Comparison of ENCODE assay signal across 8 cellular contexts in genomic region chr19:18000981-18001836, GRCh38. TPM values are rescaled to one million over a fixed set of nuclear protein-coding genes. Genes with fewer than 3 reads are reported as not detected.
DNase-seq lines count a peak whose midpoint lies in the region; ATAC-seq and TF ChIP-seq lines count a peak whose summit lies in the region.

No MANE protein-coding gene starts in this region.

- peak; percentile 59 for ATAC-seq in GM21447 (IDR thresholded peaks at IDR 0.05; ENCODE audit: unreplicated experiment)
- ATAC-seq in activated naive CD8-positive, alpha-beta T cell treated with anti-CD3 and anti-CD28 coated beads, Interleukin-2, amount 50 U/mL, for 24 hours = peak; percentile 86
- ATAC-seq in heart left ventricle = peak; percentile 59 to 88 (median 86)

- intact Hi-C loops in Calu3 (cut with micrococcal nuclease; ENCODE audit: unreplicated experiment) = no loop called here
- intact Hi-C loops in heart left ventricle (cut with DNase I) = loop anchor here in 1 of 10 donors (10.0 kb wide), 1 partner anchor 154 kb away; the partner anchor contains the start of gene PIK3R2

- H3K4me3 ChIP-seq in LNCaP clone FGC (ENCODE audit: low read depth, low read length) (peak overlapping the region; percentile 61), heart left ventricle (peak overlapping the region; percentile 45 to 88 (median 82))

- H3K9me3 Mint-ChIP-seq in Calu3 (ENCODE audit: low read depth, unreplicated experiment) = no peaks in the 10 kb centered on the region
- no peaks in the 10 kb centered on the region for H3K9me3 Mint-ChIP-seq in activated naive CD8-positive, alpha-beta T cell treated with anti-CD3 and anti-CD28 coated beads, Interleukin-2, amount 50 U/mL, for 24 hours
- H3K9me3 Mint-ChIP-seq in progenitor cell of endocrine pancreas (ENCODE audit: low read depth) = no peaks in the 10 kb centered on the region

- peak overlapping the region; percentile 77 to 94 (median 90) for H3K27ac ChIP-seq in heart left ventricle

- H3K4me3 Mint-ChIP-seq in Calu3 (ENCODE audit: low read depth, unreplicated experiment) = peak overlapping the region; percentile 65
- peak overlapping the region; percentile 88 for H3K4me3 Mint-ChIP-seq in activated naive CD8-positive, alpha-beta T cell treated with anti-CD3 and anti-CD28 coated beads, Interleukin-2, amount 50 U/mL, for 24 hours
- H3K4me3 Mint-ChIP-seq in progenitor cell of endocrine pancreas (ENCODE audit: low read depth) = peak overlapping the region; percentile 57

- BruUV-seq in Calu3 (replicated peaks; lab: Mats Ljungman, UMichigan) = no TSS peak

- peak; percentile 5 to 83 for TF ChIP-seq POLR2A in heart left ventricle (IDR thresholded peaks at IDR 0.05)

- H3K27ac Mint-ChIP-seq in Calu3 (ENCODE audit: unreplicated experiment) = peak overlapping the region; percentile 82
- peak overlapping the region; percentile 93 for H3K27ac Mint-ChIP-seq in activated naive CD8-positive, alpha-beta T cell treated with anti-CD3 and anti-CD28 coated beads, Interleukin-2, amount 50 U/mL, for 24 hours
- no peak overlapping the region for H3K27ac Mint-ChIP-seq in progenitor cell of endocrine pancreas

- peaks cover 0 to 29% (median 7%) of the 10 kb centered on the region in 12 donors for H3K4me1 ChIP-seq in heart left ventricle

- DNase-seq in Calu3 (peak; percentile 83), LNCaP clone FGC (ENCODE audit: low read depth) (no peak), SW 1271 (lab: John Stamatoyannopoulos, UW) (peak; percentile 78 to 82), heart left ventricle (peak; percentile 91 to 94 (median 92)), progenitor cell of endocrine pancreas (ENCODE audit: low spot score, unreplicated experiment) (no peak), ureter (ENCODE audit: low spot score) (peak; percentile 92)
- peak; percentile 94 for DNase-seq in activated naive CD8-positive, alpha-beta T cell treated with anti-CD3 and anti-CD28 coated beads, Interleukin-2, amount 50 U/mL, for 24 hours

- H3K9me3 ChIP-seq in heart left ventricle = no peaks in the 10 kb centered on the region

- peaks cover 33% of the 10 kb centered on the region for H3K36me3 Mint-ChIP-seq in Calu3 (ENCODE audit: insufficient read depth, unreplicated experiment)
- H3K36me3 Mint-ChIP-seq in activated naive CD8-positive, alpha-beta T cell treated with anti-CD3 and anti-CD28 coated beads, Interleukin-2, amount 50 U/mL, for 24 hours (ENCODE audit: low read depth) = peaks cover 9% of the 10 kb centered on the region
- peaks cover 1% of the 10 kb centered on the region for H3K36me3 Mint-ChIP-seq in progenitor cell of endocrine pancreas (ENCODE audit: insufficient read depth)

- CTCF ChIA-PET in Calu3 (lab: Charles Lee) = interaction anchor here (0.5 to 1.1 kb wide), 2 partner anchors 68 to 692 kb away, joined by 5 to 7 read pairs; partner anchors contain the start of genes CCDC124 and DDA1

- H3K27me3 Mint-ChIP-seq in Calu3 (ENCODE audit: unreplicated experiment) (no peaks in the 10 kb centered on the region), progenitor cell of endocrine pancreas (peaks cover 8% of the 10 kb centered on the region)
- H3K27me3 Mint-ChIP-seq in activated naive CD8-positive, alpha-beta T cell treated with anti-CD3 and anti-CD28 coated beads, Interleukin-2, amount 50 U/mL, for 24 hours = no peaks in the 10 kb centered on the region

- H3K27me3 ChIP-seq in heart left ventricle = peaks cover 0 to 11% (median 0%) of the 10 kb centered on the region in 9 donors

- peaks cover 0 to 3% (median 0%) of the 10 kb centered on the region in 9 donors for H3K36me3 ChIP-seq in heart left ventricle

- peaks cover 8% of the 10 kb centered on the region for H3K4me1 Mint-ChIP-seq in Calu3 (ENCODE audit: low read depth, unreplicated experiment)
- H3K4me1 Mint-ChIP-seq in activated naive CD8-positive, alpha-beta T cell treated with anti-CD3 and anti-CD28 coated beads, Interleukin-2, amount 50 U/mL, for 24 hours = peaks cover 22% of the 10 kb centered on the region
- peaks cover 2% of the 10 kb centered on the region for H3K4me1 Mint-ChIP-seq in progenitor cell of endocrine pancreas (ENCODE audit: low read depth)

- no peak for TF ChIP-seq CTCF in Calu3 (IDR thresholded peaks at IDR 0.05; ENCODE audit: unreplicated experiment)
- no peak for TF ChIP-seq CTCF in LNCaP clone FGC (IDR thresholded peaks at IDR 0.05; ENCODE audit: control insufficient read depth, extremely low read depth, insufficient read depth)
- TF ChIP-seq CTCF in heart left ventricle (IDR thresholded peaks at IDR 0.05) = no peak
- no peak for TF ChIP-seq CTCF in progenitor cell of endocrine pancreas (IDR thresholded peaks at IDR 0.05; ENCODE audit: unreplicated experiment)

- 1 to 4% (median 3%) methylated on average over 8 to 104 of the region's 104 CpGs for WGBS in heart left ventricle, 4 donors

RNA-seq across cellular contexts. Expression of gene ARRDC2, which starts 6.8 kb away (rescaled TPM):
- total RNA-seq in Calu3 (2022) (15.8 and 23.0 TPM in 2 replicates), heart left ventricle (10 to 100 TPM in 4 of 9 donors, 1 to 10 TPM in 5; 5.8 to 35.5 (median 9.9) TPM), progenitor cell of endocrine pancreas (3.3 and 4.3 TPM in 2 replicates), ureter (32.9 TPM)
- polyA plus RNA-seq in heart left ventricle = 10 to 100 TPM; 14.9 to 26.1 TPM

RNA-seq across cellular contexts. Expression of gene KCNN1, which starts 34.3 kb away (rescaled TPM):
- total RNA-seq in Calu3 (2022) = not detected in 2 replicates
- total RNA-seq in heart left ventricle = under 1 TPM in 2 of 9 donors, not detected in 7; 0.07 to 0.27 TPM
- under 1 TPM; 0.03 to 0.08 TPM for polyA plus RNA-seq in heart left ventricle
- 19.6 and 20.3 TPM in 2 replicates for total RNA-seq in progenitor cell of endocrine pancreas
- total RNA-seq in ureter = 0.34 TPM

Comparison
In these comparisons a context has a peak if more than half of its experiments do, and no peak if none do; other contexts are left out.
1. DNase-seq: peak in Calu3 (single experiment), SW 1271 (2 of 2), activated naive CD8-positive, alpha-beta T cell treated with anti-CD3 and anti-CD28 coated beads, Interleukin-2, amount 50 U/mL, for 24 hours (single experiment), heart left ventricle (5 of 5) and ureter (single experiment); none in LNCaP clone FGC (single experiment) and progenitor cell of endocrine pancreas (single experiment).
2. RNA of gene KCNN1, which starts 34.3 kb away (total RNA-seq): 19.6 to 20.3 TPM in progenitor cell of endocrine pancreas; 0.34 TPM in ureter (single experiment), 0.07 to 0.27 TPM in heart left ventricle and not detected in Calu3; every median in the first group is over 10 times any median in the second.
3. Peak in every context shown above with its lines, with median percentiles within 50 percentile points of each other: H3K4me3 Mint-ChIP-seq and ATAC-seq.